Comparison of ENCODE assay signal across 8 cellular contexts in the genomic region with DNA sequence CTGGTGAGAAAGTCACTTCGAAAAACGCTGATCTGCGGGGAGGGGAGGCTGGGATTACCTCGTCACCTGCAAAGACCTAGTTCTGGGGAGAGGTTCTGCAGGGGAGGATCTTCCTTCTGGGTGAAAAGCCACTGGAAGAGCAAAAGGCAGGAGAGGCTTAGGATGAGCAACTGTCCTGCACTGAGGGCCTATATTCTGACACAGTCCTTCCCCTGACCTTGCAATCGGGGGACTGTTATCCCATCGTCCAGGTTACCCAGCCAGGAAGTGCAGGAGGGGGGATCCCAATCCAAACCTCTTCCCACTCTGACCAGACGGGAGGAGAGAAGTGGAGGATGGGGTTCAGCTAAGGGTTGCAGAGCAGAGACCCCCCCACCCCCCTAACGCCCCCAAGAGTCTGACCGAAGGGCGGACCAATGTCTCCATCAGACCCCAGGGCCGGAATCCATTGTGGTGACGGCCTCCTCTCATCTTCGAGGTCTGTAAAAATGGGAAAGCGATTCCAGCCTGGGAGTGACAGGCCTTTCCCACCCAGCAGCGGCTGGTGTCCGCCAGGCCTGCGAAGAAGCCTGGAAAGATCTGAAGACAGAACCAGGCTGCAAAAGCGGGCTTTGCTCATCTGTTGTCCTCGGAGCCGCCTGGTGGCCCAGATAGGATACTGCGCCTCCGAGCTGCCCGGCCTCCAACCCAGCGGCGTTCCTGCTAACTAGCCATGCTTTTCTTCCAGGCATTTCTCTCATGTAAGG. TPM values are rescaled to one million over a fixed set of nuclear protein-coding genes. Genes with fewer than 3 reads are reported as not detected.
DNase-seq lines count a peak whose midpoint lies in the region; ATAC-seq and TF ChIP-seq lines count a peak whose summit lies in the region.

No MANE protein-coding gene starts in this region.

- H3K4me2 ChIP-seq in HCT116 (ENCODE audit: low read length): peak overlapping the region; percentile 92

- POLR2A ChIA-PET in HCT116 (lab: Charles Lee): interaction anchor here (0.7 to 3.1 kb wide), 7 partner anchors 10 to 109 kb away, joined by 3 to 12 read pairs (median 4); no protein-coding TSS in a partner anchor

- H2AFZ ChIP-seq in HCT116 (ENCODE audit: low read depth, low read length, poor library complexity, severe bottlenecking): no peak overlapping the region

- ATAC-seq in HCT116 (peak; percentile 51), HG03521 (IDR thresholded peaks at IDR 0.05; ENCODE audit: unreplicated experiment) (no peak)

- RAD21 ChIA-PET in HCT116 (lab: Charles Lee; ENCODE audit: low non-redundant PET in 1 of 2, low total read pairs in 2 of 2, uncharacterized antibody in 2 of 2, unreplicated experiment in 2 of 2): interaction anchor here (0.7 to 2.6 kb wide), 12 partner anchors 18 to 349 kb away, joined by 3 to 12 read pairs (median 4); no protein-coding TSS in a partner anchor

- CTCF ChIA-PET in HCT116 (lab: Charles Lee): interaction anchor here (0.5 to 5.2 kb wide), 13 partner anchors 10 to 495 kb away, joined by 3 to 42 read pairs (median 3); no protein-coding TSS in a partner anchor

- TF ChIP-seq RAD21 in HCT116 (IDR thresholded peaks at IDR 0.05; ENCODE audit: low read depth): no peak

- intact Hi-C loops in HCT116 (cut with micrococcal nuclease): loop anchor here (1.0 to 2.0 kb wide), 8 partner anchors 18 to 344 kb away; no protein-coding TSS in a partner anchor

- H3K36me3 ChIP-seq in HCT116 (ENCODE audit: control insufficient read depth in 1 of 2, insufficient read depth in 2 of 2, low read length in 2 of 2) (no peaks in the 10 kb centered on the region), kidney epithelial cell (ENCODE audit: control insufficient read depth, insufficient read depth, low read length) (no peaks in the 10 kb centered on the region)

- H3K4me1 ChIP-seq in HCT116 (ENCODE audit: control insufficient read depth in 1 of 2, insufficient read depth in 2 of 2, low read length in 2 of 2): peaks cover 31 to 53% of the 10 kb centered on the region in 2 experiments

- peak overlapping the region; percentile 97 for H3K27ac ChIP-seq in HCT116 (ENCODE audit: low read depth, low read length)

- no peak for TF ChIP-seq POLR2A in HCT116 (IDR thresholded peaks at IDR 0.05; ENCODE audit: borderline replicate concordance, extremely low read depth, insufficient read depth, insufficient read length)

- TF ChIP-seq CTCF in HCT116 (IDR thresholded peaks at IDR 0.05 in 2 of 3, conservative IDR thresholded peaks at IDR 0.05 in 1 of 3; ENCODE audit: borderline replicate concordance in 1 of 3, insufficient read depth in 1 of 3, low read depth in 2 of 3, low read length in 2 of 3) (peak in 2 of 3 experiments; percentile 94 to 95; a peak in 4 of 6 replicates), kidney epithelial cell (IDR thresholded peaks at IDR 0.05; ENCODE audit: insufficient read depth, low read length, poor library complexity, severe bottlenecking) (peak; percentile 99)

- H3K9me2 ChIP-seq in HCT116 (ENCODE audit: insufficient read depth): no peaks in the 10 kb centered on the region

- H4K20me1 ChIP-seq in HCT116 (ENCODE audit: insufficient read depth): no peaks in the 10 kb centered on the region

- DNase-seq in CMK (ENCODE audit: low read depth) (peak; percentile 65), HCT116 (ENCODE audit: low read depth, low spot score) (peak; percentile 74), NCI-H2227 (lab: John Stamatoyannopoulos, UW; ENCODE audit: unreplicated experiment) (peak; percentile 86), cerebellar cortex (ENCODE audit: low spot score) (peak; percentile 77), kidney epithelial cell (ENCODE audit: low read depth) (peak; percentile 50)
- peak; percentile 66 for DNase-seq in activated CD4-positive, alpha-beta T cell treated with anti-CD3 and anti-CD28 coated beads for 1 hour
- DNase-seq in stimulated activated CD4-positive, alpha-beta T cell treated with anti-CD3 and anti-CD28 coated beads, Interleukin-12 subunit alpha, Interleukin-12 subunit beta, amount 100 ng/mL, for 4 hours: peak; percentile 72

- H3K79me2 ChIP-seq in HCT116 (ENCODE audit: insufficient read depth, low read length): peaks cover 29% of the 10 kb centered on the region

- H3K9me3 ChIP-seq in HCT116 (ENCODE audit: control insufficient read depth in 1 of 2, insufficient read depth in 1 of 2, low read depth in 1 of 2, low read length in 2 of 2): no peaks in the 10 kb centered on the region

- peak overlapping the region; percentile 71 to 75 for H3K4me3 ChIP-seq in HCT116 (replicated peaks in 1 of 2; ENCODE audit: low read depth in 1 of 2, low read length in 2 of 2)
- peak overlapping the region; percentile 83 for H3K4me3 ChIP-seq in kidney epithelial cell (ENCODE audit: low read depth, low read length)

- BruUV-seq in HCT116 (replicated peaks; lab: Mats Ljungman, UMichigan): no TSS peak

- peak overlapping the region; percentile 83 for H3K9ac ChIP-seq in HCT116 (ENCODE audit: low read length)

- no peaks in the 10 kb centered on the region for H3K27me3 ChIP-seq in HCT116 (ENCODE audit: insufficient read depth, low read length)
- H3K27me3 ChIP-seq in kidney epithelial cell (ENCODE audit: control insufficient read depth, insufficient read depth, low read length): no peaks in the 10 kb centered on the region

TF ChIP-seq in HCT116, 20 proteins besides CTCF, POLR2A, EP300 and RAD21:
- TF ChIP-seq SP1 (IDR thresholded peaks at IDR 0.05; ENCODE audit: low read depth) (no peak), YY1 (IDR thresholded peaks at IDR 0.05; ENCODE audit: extremely low read depth, insufficient replicate concordance, low read depth, low read length) (peak; percentile 30)

RNA-seq across cellular contexts. Expression of a gene that starts 1.6 kb away (rescaled TPM):
- 87.0 TPM for total RNA-seq in HCT116 (2021; ENCODE audit: unreplicated experiment)
- 91.6 and 92.2 TPM in 2 replicates for polyA plus RNA-seq in HCT116 (2012)
- total RNA-seq in kidney epithelial cell: 37.4 and 41.2 TPM in 2 replicates

RNA-seq across cellular contexts. Expression of a gene that starts 24.3 kb away (rescaled TPM):
- total RNA-seq in HCT116 (2021; ENCODE audit: unreplicated experiment) (not detected), kidney epithelial cell (not detected in 2 replicates)
- polyA plus RNA-seq in HCT116 (2012): not detected in 2 replicates
